Comparison of ENCODE assay signal across 31 cellular contexts in genomic region chr5:170528976-170529375, GRCh38. TPM values are rescaled to one million over a fixed set of nuclear protein-coding genes. Genes with fewer than 3 reads are reported as not detected.
"Had no signal": no experiment of that assay in that cellular context is flagged by ENCODE, and none has a peak within 500 bp of the region (broad histone marks: within the 10 kb centered on the region; RNA-seq: fewer than 3 reads in every experiment).

No MANE protein-coding gene starts in this region.

- H3K9me3 Mint-ChIP-seq: natural killer cell; nephron; neural progenitor cell; stimulated activated memory B cell treated with anti-CD40 and anti-IgM and Interleukin-4, amounts not matched to agents 10 μg/mL and 1 μg/mL and 100 μg/mL, for 72 hours; stimulated activated naive CD8-positive, alpha-beta T cell treated with anti-CD3 and anti-CD28 coated beads, Interleukin-15, amount 100 ng/mL, for 72 hours; type B pancreatic cell had no signal

- H3K36me3 Mint-ChIP-seq: natural killer cell; neural progenitor cell; stimulated activated memory B cell treated with anti-CD40 and anti-IgM and Interleukin-4, amounts not matched to agents 10 μg/mL and 1 μg/mL and 100 μg/mL, for 72 hours; type B pancreatic cell had no signal

- H3K4me3 Mint-ChIP-seq: natural killer cell; nephron; neural progenitor cell; stimulated activated memory B cell treated with anti-CD40 and anti-IgM and Interleukin-4, amounts not matched to agents 10 μg/mL and 1 μg/mL and 100 μg/mL, for 72 hours; stimulated activated naive CD8-positive, alpha-beta T cell treated with anti-CD3 and anti-CD28 coated beads, Interleukin-15, amount 100 ng/mL, for 72 hours; type B pancreatic cell had no signal

- H3K27ac ChIP-seq: neural progenitor cell, ovary, parathyroid adenoma, psoas muscle, right lobe of liver, skin epidermis, spleen, suprapubic skin, testis, tibial artery, transverse colon, upper lobe of right lung, uterus had no signal

- H3K27me3 ChIP-seq: neural progenitor cell, ovary, right lobe of liver, testis, transverse colon, uterus had no signal

- H3K4me1 Mint-ChIP-seq: natural killer cell; stimulated activated memory B cell treated with anti-CD40 and anti-IgM and Interleukin-4, amounts not matched to agents 10 μg/mL and 1 μg/mL and 100 μg/mL, for 72 hours had no signal

- H3K36me3 ChIP-seq: neural progenitor cell, ovary, right lobe of liver, spleen, suprapubic skin, tibial artery, transverse colon, upper lobe of right lung, uterus had no signal

- H3K9me3 ChIP-seq: ovary, psoas muscle, right lobe of liver, spleen, suprapubic skin, testis, tibial artery, transverse colon, upper lobe of right lung, uterus had no signal

- H3K27ac Mint-ChIP-seq: natural killer cell; neural progenitor cell; progenitor cell of endocrine pancreas; stimulated activated memory B cell treated with anti-CD40 and anti-IgM and Interleukin-4, amounts not matched to agents 10 μg/mL and 1 μg/mL and 100 μg/mL, for 72 hours; stimulated activated naive CD8-positive, alpha-beta T cell treated with anti-CD3 and anti-CD28 coated beads, Interleukin-15, amount 100 ng/mL, for 72 hours; type B pancreatic cell had no signal

- H3K9ac ChIP-seq: neural progenitor cell, parathyroid adenoma had no signal

- H3K4me1 ChIP-seq: psoas muscle, right lobe of liver, spleen, suprapubic skin, testis, tibial artery, transverse colon, upper lobe of right lung, uterus had no signal

- H3K4me3 ChIP-seq: neural progenitor cell, ovary, psoas muscle, right lobe of liver, skin epidermis, smooth muscle cell, spleen, suprapubic skin, testis, tibial artery, transverse colon, upper lobe of right lung, uterus had no signal

- ATAC-seq: natural killer cell; psoas muscle; right cardiac atrium; right lobe of liver; stimulated activated memory B cell treated with anti-CD40 and anti-IgM and Interleukin-4, amounts not matched to agents 10 μg/mL and 1 μg/mL and 100 μg/mL, for 72 hours; stimulated activated naive CD8-positive, alpha-beta T cell treated with anti-CD3 and anti-CD28 coated beads, Interleukin-15, amount 100 ng/mL, for 72 hours; stimulated activated naive CD8-positive, alpha-beta T cell treated with anti-CD3 and anti-CD28 coated beads, Interleukin-15, Interleukin-2, amounts not matched to agents 100 U/mL and 50 U/mL, for 24 hours; upper lobe of right lung had no signal

- DNase-seq: natural killer cell; occipital lobe; ovary; psoas muscle; right cardiac atrium; right lobe of liver; spleen; stimulated activated CD4-positive, alpha-beta T cell treated with anti-CD3 and anti-CD28 coated beads, Interleukin-12 subunit alpha, Interleukin-12 subunit beta, amount 100 ng/mL, for 4 hours; stimulated activated CD4-positive, alpha-beta T cell treated with anti-CD3 and anti-CD28 coated beads, Interleukin-1b, Interleukin-23, amount 100 ng/mL, for 48 hours; stimulated activated CD4-positive, alpha-beta T cell treated with anti-CD3 and anti-CD28 coated beads, Interleukin-4, amount 100 ng/mL, for 1 hour; stimulated activated CD4-positive, alpha-beta T cell treated with anti-CD3 and anti-CD28 coated beads, Interleukin-4, amount 100 ng/mL, for 4 hours; stimulated activated CD8-positive, alpha-beta memory T cell treated with anti-CD3 and anti-CD28 coated beads, Interleukin-4, amount 100 ng/mL, for 48 hours; stimulated activated naive CD4-positive, alpha-beta T cell; stimulated activated naive CD8-positive, alpha-beta T cell treated with anti-CD3 and anti-CD28 coated beads, Interleukin-15, amount 100 ng/mL, for 72 hours; stimulated activated naive CD8-positive, alpha-beta T cell treated with anti-CD3 and anti-CD28 coated beads, Interleukin-15, Interleukin-2, amounts not matched to agents 100 U/mL and 50 U/mL, for 24 hours; substantia nigra; testis; transverse colon; upper lobe of right lung; uterus had no signal

RNA-seq across cellular contexts. Expression of gene KCNIP1, which starts 25.2 kb away (rescaled TPM):
- total RNA-seq: natural killer cell, osteoblast, psoas muscle, right cardiac atrium, smooth muscle cell had no signal
